18 cellular contexts compared by ENCODE assay signal in genomic region chr7:101436226-101436745, GRCh38.
"Had no signal": no experiment of that assay in that cellular context is flagged by ENCODE, and none has a peak within 500 bp of the region (broad histone marks: within the 10 kb centered on the region; RNA-seq: fewer than 3 reads in every experiment).

No MANE protein-coding gene starts in this region.

- FAIRE-seq: islet of Langerhans had no signal

- H3K27ac Mint-ChIP-seq: activated CD4-positive, alpha-beta T cell treated with anti-CD3 and anti-CD28 coated beads for 36 hours; activated naive CD8-positive, alpha-beta T cell treated with anti-CD3 and anti-CD28 coated beads, Interleukin-2, amount 10 ng/mL, durations not matched to agents 7 days and 5 days; activated T-helper 1 cell treated with anti-CD3 and anti-CD28 coated beads, Interleukin-12 subunit alpha, Interleukin-12 subunit beta, Interleukin-2, Interleukin-4 antibody, amounts not matched to agents 30 ng/mL and 10 ng/mL and 1 ng/mL, durations not matched to agents 14 hours and 24 hours and 36 hours; naive thymus-derived CD4-positive, alpha-beta T cell had no signal

- H3K27me3 ChIP-seq: body of pancreas, uterus had no signal

- DNase-seq: activated CD4-positive, alpha-beta T cell treated with anti-CD3 and anti-CD28 coated beads for 36 hours; activated CD4-positive, alpha-beta T cell treated with anti-CD3 and anti-CD28 coated beads, Interleukin-2, amount 50 U/mL, for 48 hours; activated gamma-delta T cell treated with Interleukin-2 at 50 U/mL for 16 hours; activated naive CD8-positive, alpha-beta T cell treated with anti-CD3 and anti-CD28 coated beads, Interleukin-2, amount 10 ng/mL, durations not matched to agents 7 days and 5 days; body of pancreas; dermis blood vessel endothelial cell; effector memory CD4-positive, alpha-beta T cell; naive thymus-derived CD4-positive, alpha-beta T cell; stimulated activated naive CD8-positive, alpha-beta T cell treated with anti-CD3 and anti-CD28 coated beads, Interleukin-15, Interleukin-2, amounts not matched to agents 100 U/mL and 50 U/mL, for 24 hours; substantia nigra; SW 1271; T-helper 2 cell; tibial artery; uterus had no signal

- H3K4me3 Mint-ChIP-seq: activated CD4-positive, alpha-beta T cell treated with anti-CD3 and anti-CD28 coated beads for 36 hours; activated naive CD8-positive, alpha-beta T cell treated with anti-CD3 and anti-CD28 coated beads, Interleukin-2, amount 10 ng/mL, durations not matched to agents 7 days and 5 days; activated T-helper 1 cell treated with anti-CD3 and anti-CD28 coated beads, Interleukin-12 subunit alpha, Interleukin-12 subunit beta, Interleukin-2, Interleukin-4 antibody, amounts not matched to agents 30 ng/mL and 10 ng/mL and 1 ng/mL, durations not matched to agents 14 hours and 24 hours and 36 hours; naive thymus-derived CD4-positive, alpha-beta T cell had no signal

- ATAC-seq: activated CD4-positive, alpha-beta T cell treated with anti-CD3 and anti-CD28 coated beads for 36 hours; body of pancreas; left lung; naive thymus-derived CD4-positive, alpha-beta T cell; stimulated activated naive CD8-positive, alpha-beta T cell treated with anti-CD3 and anti-CD28 coated beads, Interleukin-15, Interleukin-2, amounts not matched to agents 100 U/mL and 50 U/mL, for 24 hours had no signal

- H3K36me3 ChIP-seq: left lung, tibial artery, uterus had no signal

- H3K36me3 Mint-ChIP-seq: activated naive CD8-positive, alpha-beta T cell treated with anti-CD3 and anti-CD28 coated beads, Interleukin-2, amount 10 ng/mL, durations not matched to agents 7 days and 5 days had no signal

- H3K9me3 ChIP-seq: body of pancreas, left lung, tibial artery, uterus had no signal

- H3K4me1 ChIP-seq: body of pancreas, left lung, tibial artery, uterus had no signal

- H3K27ac ChIP-seq: body of pancreas, left lung, skin epidermis, tibial artery, uterus had no signal

- H3K4me1 Mint-ChIP-seq: activated CD4-positive, alpha-beta T cell treated with anti-CD3 and anti-CD28 coated beads for 36 hours; activated naive CD8-positive, alpha-beta T cell treated with anti-CD3 and anti-CD28 coated beads, Interleukin-2, amount 10 ng/mL, durations not matched to agents 7 days and 5 days; naive thymus-derived CD4-positive, alpha-beta T cell had no signal

- H3K4me3 ChIP-seq: body of pancreas, left lung, skin epidermis, tibial artery, uterus had no signal

- H3K9me3 Mint-ChIP-seq: activated naive CD8-positive, alpha-beta T cell treated with anti-CD3 and anti-CD28 coated beads, Interleukin-2, amount 10 ng/mL, durations not matched to agents 7 days and 5 days; activated T-helper 1 cell treated with anti-CD3 and anti-CD28 coated beads, Interleukin-12 subunit alpha, Interleukin-12 subunit beta, Interleukin-2, Interleukin-4 antibody, amounts not matched to agents 30 ng/mL and 10 ng/mL and 1 ng/mL, durations not matched to agents 14 hours and 24 hours and 36 hours; naive thymus-derived CD4-positive, alpha-beta T cell had no signal
